10 cellular contexts compared by ENCODE assay signal in the genomic region with DNA sequence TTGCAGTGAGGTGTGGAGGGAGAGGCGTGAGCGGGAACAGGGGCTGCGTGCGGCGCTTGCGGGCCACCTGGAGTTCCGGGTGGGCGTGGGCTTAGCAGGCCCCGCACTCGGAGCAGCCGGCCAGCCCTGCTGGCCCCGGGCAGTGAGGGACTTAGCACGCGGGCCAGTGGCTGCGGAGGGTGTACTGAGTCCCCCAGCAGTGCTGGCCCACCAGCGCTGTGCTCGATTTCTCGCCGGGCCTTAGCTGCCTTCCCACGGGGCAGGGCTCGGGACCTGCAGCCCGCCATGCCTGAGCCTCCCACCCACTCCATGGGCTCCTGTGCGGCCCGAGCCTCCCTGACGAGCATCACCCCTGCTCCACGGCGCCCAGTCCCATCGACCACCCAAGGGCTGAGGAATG. TPM values are rescaled to one million over a fixed set of nuclear protein-coding genes. Genes with fewer than 3 reads are reported as not detected.
"Had no signal": no experiment of that assay in that cellular context is flagged by ENCODE, and none has a peak within 500 bp of the region (broad histone marks: within the 10 kb centered on the region; RNA-seq: fewer than 3 reads in every experiment).

No MANE protein-coding gene starts in this region.

RNA-seq across cellular contexts. Expression of gene AMDHD1, which starts 26.0 kb away (rescaled TPM):
- total RNA-seq: stomach had no signal

RNA-seq across cellular contexts. Expression of gene CCDC38, which starts 26.7 kb away (rescaled TPM):
- total RNA-seq: stomach, subcutaneous adipose tissue, temporal lobe, thoracic aorta, tibial nerve, transverse colon, upper lobe of right lung, ureter, urinary bladder, vagina had no signal
- polyA plus RNA-seq: stomach had no signal

RNA-seq across cellular contexts. Expression of gene HAL, which starts 27.0 kb away (rescaled TPM):
- total RNA-seq: urinary bladder had no signal
